ENCODE assay signal across 8 cellular contexts in genomic region chr19:13784731-13785452, GRCh38. TPM values are rescaled to one million over a fixed set of nuclear protein-coding genes. Genes with fewer than 3 reads are reported as not detected.
DNase-seq lines count a peak whose midpoint lies in the region; ATAC-seq and TF ChIP-seq lines count a peak whose summit lies in the region.

No MANE protein-coding gene starts in this region.

- DNase-seq in GM10248 (ENCODE audit: extremely low spot score) (peak; percentile 68), NCI-H1694 treated with DMSO at 0.1 percent for 48 hours (lab: John Stamatoyannopoulos, UW) (peak; percentile 66), lung (ENCODE audit: low spot score) (peak; percentile 75), LoVo (ENCODE audit: low spot score) (no peak)
- peak; percentile 70 for DNase-seq in activated CD4-positive, alpha-beta T cell treated with anti-CD3 and anti-CD28 coated beads, Interleukin-2, amount 50 U/mL, for 1 hour
- peak; percentile 64 for DNase-seq in stimulated activated CD8-positive, alpha-beta memory T cell treated with anti-CD3 and anti-CD28 coated beads, Interleukin-15, amount 100 ng/mL, for 1 hour (ENCODE audit: low read depth)

- intact Hi-C loops in dendritic cell treated with granulocyte-macrophage colony-stimulating factor and Interleukin-4, amounts not matched to agents 40 ng/mL and 50 ng/mL, for 4 days (cut with micrococcal nuclease): loop anchor here (1.0 kb wide), 1 partner anchor 77 kb away; no protein-coding TSS in a partner anchor

- H3K36me3 Mint-ChIP-seq in dendritic cell treated with granulocyte-macrophage colony-stimulating factor and Interleukin-4, amounts not matched to agents 40 ng/mL and 50 ng/mL, for 4 days (ENCODE audit: low read depth): no peaks in the 10 kb centered on the region

- H3K4me3 Mint-ChIP-seq in dendritic cell treated with granulocyte-macrophage colony-stimulating factor and Interleukin-4, amounts not matched to agents 40 ng/mL and 50 ng/mL, for 4 days: peak overlapping the region; percentile 42

- H3K9me3 Mint-ChIP-seq in dendritic cell treated with granulocyte-macrophage colony-stimulating factor and Interleukin-4, amounts not matched to agents 40 ng/mL and 50 ng/mL, for 4 days: no peaks in the 10 kb centered on the region

- H3K27me3 Mint-ChIP-seq in dendritic cell treated with granulocyte-macrophage colony-stimulating factor and Interleukin-4, amounts not matched to agents 40 ng/mL and 50 ng/mL, for 4 days: peaks cover 4% of the 10 kb centered on the region

- H3K36me3 ChIP-seq in lung (ENCODE audit: control insufficient read depth in 2 of 2, insufficient read depth in 2 of 2, low read length in 2 of 2): no peaks in the 10 kb centered on the region

- no peaks in the 10 kb centered on the region for H3K27me3 ChIP-seq in lung (ENCODE audit: control insufficient read depth, insufficient read depth)

- ATAC-seq in lung (ENCODE audit: insufficient read depth, low FRiP score) (no peak), GM21576 (IDR thresholded peaks at IDR 0.05; ENCODE audit: unreplicated experiment) (no peak)

- H3K27ac Mint-ChIP-seq in dendritic cell treated with granulocyte-macrophage colony-stimulating factor and Interleukin-4, amounts not matched to agents 40 ng/mL and 50 ng/mL, for 4 days: peak overlapping the region; percentile 78

- 21 to 27% methylated on average over 17 of the region's 17 CpGs for whole genome bisulfite sequencing in lung, 2 donors

- peaks cover 35% of the 10 kb centered on the region for H3K4me1 Mint-ChIP-seq in dendritic cell treated with granulocyte-macrophage colony-stimulating factor and Interleukin-4, amounts not matched to agents 40 ng/mL and 50 ng/mL, for 4 days (ENCODE audit: low read depth)

- peak overlapping the region in 1 of 2 donors; percentile 63 for H3K27ac ChIP-seq in lung (ENCODE audit: low read depth in 1 of 2, low read length in 1 of 2)

- POLR2A ChIA-PET in GM10248 (lab: Yijun Ruan, JAX): no interaction called here

- peak; percentile 57 for TF ChIP-seq CTCF in GM10248 (IDR thresholded peaks at IDR 0.05; ENCODE audit: control extremely low read depth, extremely low read depth, low read depth, missing control alignments)
- TF ChIP-seq CTCF in lung (IDR thresholded peaks at IDR 0.05; ENCODE audit: control extremely low read depth, extremely low read depth): peak; percentile 59

- no peak overlapping the region for H3K4me3 ChIP-seq in lung

- H3K9me3 ChIP-seq in lung (ENCODE audit: control insufficient read depth in 2 of 2, insufficient read depth in 1 of 2, low read length in 1 of 2): no peaks in the 10 kb centered on the region

- H3K4me1 ChIP-seq in lung (ENCODE audit: control insufficient read depth in 2 of 2, insufficient read depth in 2 of 2, low read length in 2 of 2): no peaks in the 10 kb centered on the region

- CTCF ChIA-PET in GM10248 (lab: Yijun Ruan, JAX): interaction anchor here (0.7 to 7.3 kb wide), 9 partner anchors 12 to 94 kb away, joined by 3 to 78 read pairs (median 6); partner anchors contain the start of gene C19orf53

RNA-seq across cellular contexts. Expression of gene ZSWIM4, which starts 10.4 kb away (rescaled TPM):
- total RNA-seq in lung: 10 to 100 TPM in 1 of 2 donors, 1 to 10 TPM in 1; 7.6 to 10.5 TPM
- 10 to 100 TPM in 1 of 2 donors, 1 to 10 TPM in 1; 3.7 to 10.0 TPM for polyA plus RNA-seq in lung

RNA-seq across cellular contexts. Expression of gene C19orf53, which starts 10.6 kb away (rescaled TPM):
- total RNA-seq in lung: 10 to 100 TPM; 62.6 to 65.8 TPM
- 100 to 1,000 TPM; 157 to 251 TPM for polyA plus RNA-seq in lung

RNA-seq across cellular contexts. Expression of gene MRI1, which starts 20.6 kb away (rescaled TPM):
- 10 to 100 TPM; 35.4 to 63.2 TPM for total RNA-seq in lung
- polyA plus RNA-seq in lung: 10 to 100 TPM; 23.5 to 24.4 TPM
